ENCODE assay signal across 8 cellular contexts in genomic region chr1:10514490-10515235, GRCh38. TPM values are rescaled to one million over a fixed set of nuclear protein-coding genes. Genes with fewer than 3 reads are reported as not detected.
DNase-seq lines count a peak whose midpoint lies in the region; ATAC-seq and TF ChIP-seq lines count a peak whose summit lies in the region.

No MANE protein-coding gene starts in this region.

- peak overlapping the region; percentile 74 for H3K27ac ChIP-seq in C4-2B
- no peak overlapping the region for H3K27ac ChIP-seq in osteoblast (ENCODE audit: low read depth, low read length)

- ATAC-seq in HG02623 (IDR thresholded peaks at IDR 0.05; ENCODE audit: unreplicated experiment) (no peak), HG02840 (IDR thresholded peaks at IDR 0.05; ENCODE audit: low FRiP score, unreplicated experiment) (no peak)

- no peaks in the 10 kb centered on the region for H3K9me3 ChIP-seq in osteoblast (ENCODE audit: low read depth, low read length)

- peaks cover 37% of the 10 kb centered on the region for H4K20me1 ChIP-seq in osteoblast (ENCODE audit: insufficient read depth, low read length)

- peaks cover 76% of the 10 kb centered on the region for H3K79me2 ChIP-seq in osteoblast (ENCODE audit: insufficient read depth, low read length)

- TF ChIP-seq CTCF in C4-2B (conservative IDR thresholded peaks at IDR 0.05), result peak; percentile 95
- peak; percentile 57 for TF ChIP-seq CTCF in choroid plexus epithelial cell (conservative IDR thresholded peaks at IDR 0.05; ENCODE audit: low read depth, low read length)
- peak; percentile 65 for TF ChIP-seq CTCF in osteoblast (IDR thresholded peaks at IDR 0.05; ENCODE audit: extremely low read depth, low read depth, low read length)

- H2AFZ ChIP-seq in osteoblast (ENCODE audit: low read length), result no peak overlapping the region

- H3K4me1 ChIP-seq in osteoblast (ENCODE audit: insufficient read depth, low read length), result peaks cover 28% of the 10 kb centered on the region

- no peak overlapping the region for H3K4me2 ChIP-seq in osteoblast (ENCODE audit: insufficient read depth, low read length)

- H3K36me3 ChIP-seq in H7 (replicated peaks; ENCODE audit: control insufficient read depth, insufficient read depth, low read length), result no peaks in the 10 kb centered on the region; the same call in 1 of the 2 replicates
- H3K36me3 ChIP-seq in osteoblast (ENCODE audit: insufficient read depth, low read length), result no peaks in the 10 kb centered on the region

- H3K4me3 ChIP-seq in H7 (ENCODE audit: insufficient read depth, low read depth, low read length) (no peak overlapping the region), choroid plexus epithelial cell (ENCODE audit: low read depth, low read length) (no peak overlapping the region), osteoblast (ENCODE audit: insufficient read depth, low read length) (no peak overlapping the region)

- H3K27me3 ChIP-seq in H7 (ENCODE audit: control insufficient read depth, insufficient read depth, low read length) (no peaks in the 10 kb centered on the region), osteoblast (ENCODE audit: insufficient read depth, low read length) (no peaks in the 10 kb centered on the region)

- DNase-seq in H7, result peak; percentile 65
- DNase-seq in NCI-H748 treated with DMSO at 0.1 percent for 48 hours (lab: John Stamatoyannopoulos, UW), result peak; percentile 38
- peak; percentile 49 for DNase-seq in choroid plexus epithelial cell (ENCODE audit: low read depth)
- no peak for DNase-seq in osteoblast (ENCODE audit: insufficient read length, low spot score, missing footprints)
- DNase-seq in activated effector memory CD4-positive, alpha-beta T cell treated with Interleukin-2 at 50 U/mL for 16 hours, result no peak

RNA-seq across cellular contexts. Expression of gene PEX14, which starts 39.9 kb away (rescaled TPM):
- total RNA-seq in H7 (2014; rRNA removed; shearing (Covaris generic)), result 58.5 and 59.5 TPM in 2 replicates
- total RNA-seq in osteoblast, result 15.2 and 15.3 TPM in 2 replicates

RNA-seq across cellular contexts. Expression of gene DFFA, which starts 42.3 kb away (rescaled TPM):
- 102 and 109 TPM in 2 replicates for total RNA-seq in H7 (2014; rRNA removed; shearing (Covaris generic))
- 27.9 and 32.7 TPM in 2 replicates for total RNA-seq in osteoblast

Comparison
In these comparisons a context has a peak if more than half of its experiments do, and no peak if none do; other contexts are left out.
1. DNase-seq: peak in H7 (single experiment), NCI-H748 treated with DMSO at 0.1 percent for 48 hours (single experiment) and choroid plexus epithelial cell (single experiment); none in osteoblast (single experiment) and activated effector memory CD4-positive, alpha-beta T cell treated with Interleukin-2 at 50 U/mL for 16 hours (single experiment).
2. Peak in every context shown above with its lines, with median percentiles within 50 percentile points of each other: CTCF ChIP-seq.